Comparison of ENCODE assay signal across 17 cellular contexts in the genomic region with DNA sequence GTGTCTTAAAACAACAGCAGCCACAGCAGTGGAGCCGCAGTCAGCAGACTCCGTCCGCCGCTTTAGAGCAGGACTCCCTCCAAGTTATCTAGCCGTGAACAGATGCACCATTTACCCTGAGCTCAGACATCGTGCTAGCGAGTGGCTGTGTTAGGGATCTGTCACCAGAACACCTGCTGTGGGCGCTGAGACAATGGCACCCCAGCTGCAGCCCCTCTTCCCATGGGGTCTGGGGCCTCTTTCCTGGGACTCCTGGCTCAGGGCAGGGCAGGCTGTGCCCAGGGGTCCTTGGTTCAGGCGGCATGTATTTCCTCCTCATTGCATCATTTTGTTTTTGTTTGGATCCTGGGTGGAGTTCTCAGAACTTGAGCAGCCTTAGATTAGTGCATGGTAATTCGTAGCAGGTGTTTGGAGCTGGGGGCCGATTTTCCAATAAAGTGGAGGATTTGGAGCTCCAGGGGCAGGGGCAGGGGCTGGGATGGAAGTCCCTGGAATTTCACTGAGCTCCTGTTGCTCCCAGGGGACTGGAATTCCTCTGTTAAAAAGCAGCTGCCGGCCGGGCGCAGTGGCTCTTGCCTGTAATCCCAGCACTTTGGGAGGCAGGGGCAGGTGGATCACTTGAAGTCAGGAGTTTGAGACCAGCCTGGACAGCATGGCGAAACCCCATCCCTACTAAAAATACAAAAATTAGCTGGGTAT. TPM values are rescaled to one million over a fixed set of nuclear protein-coding genes. Genes with fewer than 3 reads are reported as not detected.
DNase-seq lines count a peak whose midpoint lies in the region; ATAC-seq and TF ChIP-seq lines count a peak whose summit lies in the region.
"Had no signal": no experiment of that assay in that cellular context is flagged by ENCODE, and none has a peak within 500 bp of the region (broad histone marks: within the 10 kb centered on the region; RNA-seq: fewer than 3 reads in every experiment).

No MANE protein-coding gene starts in this region.

- no peaks in the 10 kb centered on the region for H3K4me1 ChIP-seq in HCT116 (ENCODE audit: control insufficient read depth in 1 of 2, insufficient read depth in 2 of 2, low read length in 2 of 2)
- no peaks in the 10 kb centered on the region for H3K4me1 ChIP-seq in esophagus muscularis mucosa

- H3K9me2 ChIP-seq in HCT116 (ENCODE audit: insufficient read depth) = no peaks in the 10 kb centered on the region

- H3K27me3 Mint-ChIP-seq in glutamatergic neuron (ENCODE audit: unreplicated experiment) = peaks cover 7% of the 10 kb centered on the region

- TF ChIP-seq EP300 in esophagus muscularis mucosa (IDR thresholded peaks at IDR 0.05) = no peak

- H3K27ac Mint-ChIP-seq in glutamatergic neuron (ENCODE audit: unreplicated experiment) = peak overlapping the region; percentile 94
- H3K27ac Mint-ChIP-seq: mesothelial cell of epicardium had no signal

- no peak overlapping the region for H3K27ac ChIP-seq in HCT116 (ENCODE audit: low read depth, low read length)
- H3K27ac ChIP-seq in SK-N-MC = peak overlapping the region; percentile 94
- H3K27ac ChIP-seq in esophagus muscularis mucosa (replicated peaks in 1 of 4) = no peak overlapping the region
- H3K27ac ChIP-seq: dorsolateral prefrontal cortex, PC-9 had no signal

- H2AFZ ChIP-seq in HCT116 (ENCODE audit: low read depth, low read length, poor library complexity, severe bottlenecking) = no peak overlapping the region
- H2AFZ ChIP-seq: PC-9 had no signal

- ATAC-seq in HCT116 = no peak
- ATAC-seq: activated CD4-positive, CD25-positive, alpha-beta regulatory T cell treated with anti-CD3 and anti-CD28 coated beads, Interleukin-2, amount 50 U/mL, for 24 hours had no signal

- H3K27me3 ChIP-seq in HCT116 (ENCODE audit: insufficient read depth, low read length) = no peaks in the 10 kb centered on the region
- H3K27me3 ChIP-seq in esophagus muscularis mucosa = no peaks in the 10 kb centered on the region
- H3K27me3 ChIP-seq: dorsolateral prefrontal cortex had no signal

- H3K9me3 ChIP-seq in HCT116 (ENCODE audit: control insufficient read depth in 1 of 2, insufficient read depth in 1 of 2, low read depth in 1 of 2, low read length in 2 of 2) = no peaks in the 10 kb centered on the region
- H3K9me3 ChIP-seq in SK-N-MC (ENCODE audit: low read depth, low read length) = no peaks in the 10 kb centered on the region
- no peaks in the 10 kb centered on the region for H3K9me3 ChIP-seq in esophagus muscularis mucosa

- H3K9ac ChIP-seq in HCT116 (ENCODE audit: low read length) (no peak overlapping the region), SK-N-MC (ENCODE audit: insufficient read length) (peak overlapping the region; percentile 69)

- RAD21 ChIA-PET in HCT116 (lab: Charles Lee; ENCODE audit: low non-redundant PET in 1 of 2, low total read pairs in 2 of 2, uncharacterized antibody in 2 of 2, unreplicated experiment in 2 of 2) = no interaction called here

- H3K36me3 ChIP-seq in HCT116 (ENCODE audit: control insufficient read depth in 1 of 2, insufficient read depth in 2 of 2, low read length in 2 of 2) = peaks cover 21 to 73% of the 10 kb centered on the region in 2 experiments
- peaks cover 82% of the 10 kb centered on the region for H3K36me3 ChIP-seq in SK-N-MC (ENCODE audit: insufficient read depth, low read length)
- H3K36me3 ChIP-seq in esophagus muscularis mucosa = peaks cover 66 to 99% (median 98%) of the 10 kb centered on the region in 4 donors

- no peaks in the 10 kb centered on the region for H4K20me1 ChIP-seq in HCT116 (ENCODE audit: insufficient read depth)

- TF ChIP-seq RAD21 in HCT116 (IDR thresholded peaks at IDR 0.05; ENCODE audit: low read depth) = no peak

- no peak for TF ChIP-seq POLR2A in HCT116 (IDR thresholded peaks at IDR 0.05; ENCODE audit: borderline replicate concordance, extremely low read depth, insufficient read depth, insufficient read length)
- TF ChIP-seq POLR2A in esophagus muscularis mucosa (IDR thresholded peaks at IDR 0.05; ENCODE audit: low read depth) = no peak

- peaks cover 4% of the 10 kb centered on the region for H3K9me3 Mint-ChIP-seq in glutamatergic neuron (ENCODE audit: unreplicated experiment)
- H3K9me3 Mint-ChIP-seq: mesothelial cell of epicardium had no signal

- 91% methylated on average over 11 of the region's 15 CpGs for WGBS in esophagus muscularis mucosa

- DNase-seq in AG09319 (ENCODE audit: extremely low read depth, low read depth) (peak; percentile 39), HCT116 (ENCODE audit: low read depth, low spot score) (no peak), SK-N-MC (ENCODE audit: low read depth, low spot score) (no peak), glutamatergic neuron (peak; percentile 46), NCI-H1436 treated with DMSO at 0.1 percent for 48 hours (lab: John Stamatoyannopoulos, UW) (no peak), esophagus muscularis mucosa (ENCODE audit: extremely low spot score) (no peak), pons (ENCODE audit: low spot score) (no peak)
- no peak for DNase-seq in stimulated activated CD8-positive, alpha-beta memory T cell treated with anti-CD3 and anti-CD28 coated beads, Interleukin-4, amount 100 ng/mL, for 48 hours
- DNase-seq: dorsolateral prefrontal cortex; Karpas-422; NCI-H1048; NCI-H2081 treated with DMSO at 0.1 percent for 48 hours; NCI-H774; PC-9; stimulated activated CD4-positive, alpha-beta T cell treated with anti-CD3 and anti-CD28 coated beads, Interleukin-12 subunit alpha, Interleukin-12 subunit beta, amount 100 ng/mL, for 4 hours had no signal

- POLR2A ChIA-PET in HCT116 (lab: Charles Lee) = no interaction called here

- intact Hi-C loops in HCT116 (cut with micrococcal nuclease) = no loop called here
- intact Hi-C loops in esophagus muscularis mucosa (cut with DNase I) = no loop called here

- BruUV-seq in HCT116 (replicated peaks; lab: Mats Ljungman, UMichigan) = no TSS peak

- no peak overlapping the region for H3K4me2 ChIP-seq in HCT116 (ENCODE audit: low read length)
- H3K4me2 ChIP-seq: PC-9 had no signal

- H3K79me2 ChIP-seq in HCT116 (ENCODE audit: insufficient read depth, low read length) = peaks cover 3% of the 10 kb centered on the region; the same call in 1 of the 2 replicates

- no peaks in the 10 kb centered on the region for H3K36me3 Mint-ChIP-seq in glutamatergic neuron (ENCODE audit: unreplicated experiment)

- TF ChIP-seq CTCF in AG09319 (IDR thresholded peaks at IDR 0.05; ENCODE audit: low read depth, low read length) = no peak
- no peak for TF ChIP-seq CTCF in HCT116 (IDR thresholded peaks at IDR 0.05 in 2 of 3, conservative IDR thresholded peaks at IDR 0.05 in 1 of 3; ENCODE audit: borderline replicate concordance in 1 of 3, insufficient read depth in 1 of 3, low read depth in 2 of 3, low read length in 2 of 3)
- no peak for TF ChIP-seq CTCF in glutamatergic neuron (IDR thresholded peaks at IDR 0.05; ENCODE audit: partially characterized antibody, unreplicated experiment)
- TF ChIP-seq CTCF in esophagus muscularis mucosa (IDR thresholded peaks at IDR 0.05) = no peak

- CTCF ChIA-PET in HCT116 (lab: Charles Lee) = interaction anchor here (0.6 kb wide), 1 partner anchor 90 kb away, joined by 3 read pairs; no protein-coding TSS in a partner anchor

- peaks cover 15% of the 10 kb centered on the region for H3K4me1 Mint-ChIP-seq in glutamatergic neuron (ENCODE audit: low read depth, unreplicated experiment)
- H3K4me1 Mint-ChIP-seq: mesothelial cell of epicardium had no signal

- H3K4me3 ChIP-seq in HCT116 (replicated peaks in 1 of 2; ENCODE audit: low read depth in 1 of 2, low read length in 2 of 2) = no peak overlapping the region
- peak overlapping the region; percentile 37; the same call in 1 of the 2 replicates for H3K4me3 ChIP-seq in SK-N-MC
- no peak overlapping the region for H3K4me3 ChIP-seq in esophagus muscularis mucosa
- H3K4me3 ChIP-seq: dorsolateral prefrontal cortex, PC-9 had no signal

- peak overlapping the region; percentile 69 for H3K4me3 Mint-ChIP-seq in glutamatergic neuron (ENCODE audit: unreplicated experiment)
- H3K4me3 Mint-ChIP-seq: mesothelial cell of epicardium had no signal

TF ChIP-seq in HCT116, 20 proteins besides CTCF, POLR2A, EP300 and RAD21:
- no peak for TF ChIP-seq CBX3 (IDR thresholded peaks at IDR 0.05; ENCODE audit: low read depth)
- TF ChIP-seq, protein P1, sequence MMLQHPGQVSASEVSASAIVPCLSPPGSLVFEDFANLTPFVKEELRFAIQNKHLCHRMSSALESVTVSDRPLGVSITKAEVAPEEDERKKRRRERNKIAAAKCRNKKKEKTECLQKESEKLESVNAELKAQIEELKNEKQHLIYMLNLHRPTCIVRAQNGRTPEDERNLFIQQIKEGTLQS (IDR thresholded peaks at IDR 0.05) = no peak
- peak; percentile 32; the same call in 1 of the 2 replicates for TF ChIP-seq CEBPB (IDR thresholded peaks at IDR 0.05; ENCODE audit: low read depth)
- no peak for TF ChIP-seq EZH2phosphoT487 (IDR thresholded peaks at IDR 0.05; ENCODE audit: borderline replicate concordance)
- no peak for TF ChIP-seq MAX (IDR thresholded peaks at IDR 0.05)
- TF ChIP-seq YY1 (IDR thresholded peaks at IDR 0.05; ENCODE audit: extremely low read depth, insufficient replicate concordance, low read depth, low read length) = no peak
- no peak for TF ChIP-seq SP1 (IDR thresholded peaks at IDR 0.05; ENCODE audit: low read depth)

RNA-seq across cellular contexts. Expression of gene NMRAL1, which starts 23.4 kb away (rescaled TPM):
- total RNA-seq in HCT116 (2021; ENCODE audit: unreplicated experiment) = 76.7 TPM
- 66.3 and 79.9 TPM in 2 replicates for polyA plus RNA-seq in HCT116 (2012)
- 38.3 TPM for total RNA-seq in glutamatergic neuron (ENCODE audit: unreplicated experiment)
- 10 to 100 TPM; 29.1 to 50.0 (median 45.3) TPM for total RNA-seq in esophagus muscularis mucosa

RNA-seq across cellular contexts. Expression of gene HMOX2, which starts 25.1 kb away (rescaled TPM):
- 55.1 TPM for total RNA-seq in HCT116 (2021; ENCODE audit: unreplicated experiment)
- 59.4 and 61.2 TPM in 2 replicates for polyA plus RNA-seq in HCT116 (2012)
- 76.0 TPM for total RNA-seq in glutamatergic neuron (ENCODE audit: unreplicated experiment)
- 10 to 100 TPM; 26.6 to 45.9 (median 44.7) TPM for total RNA-seq in esophagus muscularis mucosa

RNA-seq across cellular contexts. Expression of gene DNAJA3, which starts 25.4 kb away (rescaled TPM):
- total RNA-seq in HCT116 (2021; ENCODE audit: unreplicated experiment) (93.3 TPM), glutamatergic neuron (ENCODE audit: unreplicated experiment) (32.6 TPM), esophagus muscularis mucosa (10 to 100 TPM; 40.6 to 51.2 (median 45.9) TPM)
- 81.3 and 81.4 TPM in 2 replicates for polyA plus RNA-seq in HCT116 (2012)

RNA-seq across cellular contexts. Expression of gene CORO7, which starts 34.7 kb away (rescaled TPM):
- 21.3 TPM for total RNA-seq in HCT116 (2021; ENCODE audit: unreplicated experiment)
- polyA plus RNA-seq in HCT116 (2012) = 9.7 and 11.0 TPM in 2 replicates
- total RNA-seq in glutamatergic neuron (ENCODE audit: unreplicated experiment) = 200 TPM
- total RNA-seq in esophagus muscularis mucosa = 10 to 100 TPM; 11.6 to 24.6 (median 21.3) TPM

Comparison
In these comparisons a context has a peak if more than half of its experiments do, and no peak if none do; other contexts are left out.
1. DNase-seq: peak in AG09319 (single experiment) and glutamatergic neuron (single experiment); none in HCT116 (single experiment), SK-N-MC (single experiment), stimulated activated CD8-positive, alpha-beta memory T cell treated with anti-CD3 and anti-CD28 coated beads, Interleukin-4, amount 100 ng/mL, for 48 hours (single experiment), NCI-H1436 treated with DMSO at 0.1 percent for 48 hours (single experiment), esophagus muscularis mucosa (single experiment) and pons (single experiment).